Comparison of ENCODE assay signal across 1 cellular context in genomic region chr16:85062728-85063336, GRCh38.
TF ChIP-seq lines count a peak whose summit lies in the region.

No MANE protein-coding gene starts in this region.

TF ChIP-seq in IMR-90, 13 proteins besides CTCF, POLR2A, EP300 and RAD21:
- TF ChIP-seq MAFK (IDR thresholded peaks at IDR 0.05; ENCODE audit: low read depth, low read length) (no peak), CHD1 (IDR thresholded peaks at IDR 0.05; ENCODE audit: low read depth, low read length) (no peak), MXI1 (IDR thresholded peaks at IDR 0.05; ENCODE audit: borderline replicate concordance, low read depth, low read length) (no peak), RCOR1 (IDR thresholded peaks at IDR 0.05; ENCODE audit: insufficient replicate concordance, low read length) (no peak), MAZ (IDR thresholded peaks at IDR 0.05; ENCODE audit: borderline replicate concordance, low read depth, low read length) (no peak), NFE2L2 (IDR thresholded peaks at IDR 0.05; ENCODE audit: low read depth, low read length) (no peak), RFX5 (IDR thresholded peaks at IDR 0.05; ENCODE audit: low read depth, low read length) (no peak), BHLHE40 (IDR thresholded peaks at IDR 0.05; ENCODE audit: low read depth, low read length) (no peak), SMC3 (IDR thresholded peaks at IDR 0.05; ENCODE audit: low read depth, low read length) (no peak), FOS (IDR thresholded peaks at IDR 0.05; ENCODE audit: low read depth, low read length) (no peak), USF2 (IDR thresholded peaks at IDR 0.05; ENCODE audit: low read depth, low read length) (no peak), CEBPB (IDR thresholded peaks at IDR 0.05; ENCODE audit: low read depth, low read length) (no peak), ELK1 (IDR thresholded peaks at IDR 0.05; ENCODE audit: borderline replicate concordance, low read depth, low read length) (no peak)
